ENCODE assay signal across 23 cellular contexts in genomic region chr17:28634211-28634865, GRCh38. TPM values are rescaled to one million over a fixed set of nuclear protein-coding genes. Genes with fewer than 3 reads are reported as not detected.
DNase-seq lines count a peak whose midpoint lies in the region; ATAC-seq and TF ChIP-seq lines count a peak whose summit lies in the region.
"Had no signal": no experiment of that assay in that cellular context is flagged by ENCODE, and none has a peak within 500 bp of the region (broad histone marks: within the 10 kb centered on the region; RNA-seq: fewer than 3 reads in every experiment).

No MANE protein-coding gene starts in this region.

- no peak for TF ChIP-seq CTCF in epithelial cell of esophagus (IDR thresholded peaks at IDR 0.05; ENCODE audit: insufficient read depth, low read depth, low read length, missing control alignments)

- no peak overlapping the region for H3K4me3 ChIP-seq in epithelial cell of esophagus (ENCODE audit: low read length)
- H3K4me3 ChIP-seq: ascending aorta, pancreas, transverse colon had no signal

- DNase-seq in NCI-H2107 treated with DMSO at 0.1 percent for 48 hours (lab: John Stamatoyannopoulos, UW; ENCODE audit: unreplicated experiment) (peak; percentile 20), NCI-H2107 (lab: John Stamatoyannopoulos, UW) (no peak), NCI-H1092 (lab: John Stamatoyannopoulos, UW) (peak; percentile 6), NCI-H524 (lab: John Stamatoyannopoulos, UW) (peak; percentile 75 to 85), epithelial cell of esophagus (ENCODE audit: low read depth) (peak; percentile 46), left cardiac atrium (no peak)
- DNase-seq: activated CD4-positive, alpha-beta memory T cell treated with anti-CD3 and anti-CD28 coated beads, Interleukin-2, amount 10 ng/mL, durations not matched to agents 7 days and 5 days; activated CD4-positive, alpha-beta T cell treated with anti-CD3 and anti-CD28 coated beads for 1 hour; activated CD8-positive, alpha-beta memory T cell treated with anti-CD3 and anti-CD28 coated beads, Interleukin-2, amount 50 U/mL, for 48 hours; activated naive CD8-positive, alpha-beta T cell treated with anti-CD3 and anti-CD28 coated beads for 36 hours; AML-193; cortex of kidney; endodermal cell; GF-D8; HCEC 1CT; left colon; NCI-H1930; NCI-H526 treated with DMSO at 0.1 percent for 48 hours; pancreas; transverse colon had no signal

- intact Hi-C loops in left cardiac atrium (cut with DNase I), result no loop called here

- ATAC-seq in HG02870 (IDR thresholded peaks at IDR 0.05; ENCODE audit: unreplicated experiment) (no peak), left cardiac atrium (no peak), HG03457 (IDR thresholded peaks at IDR 0.05; ENCODE audit: unreplicated experiment) (no peak)
- ATAC-seq: left colon, pancreas had no signal

RNA-seq across cellular contexts. Expression of gene BLTP2, which starts 10.6 kb away (rescaled TPM):
- 10 to 100 TPM; 83.6 to 93.3 TPM for total RNA-seq in left cardiac atrium

RNA-seq across cellular contexts. Expression of gene RSKR, which starts 20.4 kb away (rescaled TPM):
- total RNA-seq in left cardiac atrium, result 1 to 10 TPM; 4.4 to 5.8 TPM

RNA-seq across cellular contexts. Expression of gene SDF2, which starts 27.4 kb away (rescaled TPM):
- total RNA-seq in left cardiac atrium, result 10 to 100 TPM; 32.9 to 33.7 TPM

RNA-seq across cellular contexts. Expression of gene SUPT6H, which starts 27.7 kb away (rescaled TPM):
- total RNA-seq in left cardiac atrium, result 10 to 100 TPM; 35.6 to 47.2 TPM

RNA-seq across cellular contexts. Expression of gene SPAG5, which starts 35.5 kb away (rescaled TPM):
- 1 to 10 TPM in 1 of 2 donors, under 1 TPM in 1; 0.97 to 2.7 TPM for total RNA-seq in left cardiac atrium

Comparison
In these comparisons a context has a peak if more than half of its experiments do, and no peak if none do; other contexts are left out.
1. DNase-seq: peak in NCI-H2107 treated with DMSO at 0.1 percent for 48 hours (single experiment), NCI-H1092 (single experiment), NCI-H524 (2 of 2) and epithelial cell of esophagus (single experiment); none in NCI-H2107 (single experiment) and left cardiac atrium (single experiment).